In the genomic region with DNA sequence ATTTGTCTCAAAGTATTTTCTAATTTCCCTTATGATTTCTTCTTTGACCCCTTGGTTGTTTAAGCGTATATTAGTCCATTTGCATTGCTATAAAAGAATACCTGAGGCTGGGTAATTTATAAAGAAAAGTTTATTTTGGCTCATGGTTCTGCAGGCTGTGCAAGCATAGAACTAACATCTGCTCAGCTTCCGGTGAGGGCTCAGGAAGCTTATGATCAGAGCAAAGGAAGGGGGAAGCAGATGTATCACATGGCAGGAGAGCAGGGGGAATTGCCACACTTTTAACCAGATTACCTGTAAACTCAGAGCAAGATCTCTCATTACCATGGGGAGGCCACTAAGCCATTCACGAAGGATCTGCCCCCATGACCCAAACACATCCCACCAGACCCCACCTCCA, we compare ENCODE assay signal across 21 cellular contexts.
DNase-seq lines count a peak whose midpoint lies in the region; FAIRE-seq and TF ChIP-seq lines count a peak whose summit lies in the region.
"Had no signal": no experiment of that assay in that cellular context is flagged by ENCODE, and none has a peak within 500 bp of the region (broad histone marks: within the 10 kb centered on the region; RNA-seq: fewer than 3 reads in every experiment).

No MANE protein-coding gene starts in this region.

- H3K56ac ChIP-seq in H9 (ENCODE audit: insufficient read length, low read depth, low read length), result no peak overlapping the region

- no peak overlapping the region for H4K8ac ChIP-seq in H9 (replicated peaks; ENCODE audit: insufficient read length, low read depth, low read length)

- H3K4me1 ChIP-seq in BLaER1 treated with 17β-estradiol and CSF1 and Interleukin-3, amounts not matched to agents 10 nM and 100 nM, result peaks cover 0 to 14% (median 6%) of the 10 kb centered on the region in 10 experiments; a peak in 12 of 20 replicates
- H3K4me1 ChIP-seq in H9 (ENCODE audit: insufficient read depth, low read length) (peaks cover 6% of the 10 kb centered on the region; the same call in 1 of the 2 replicates), endothelial cell of umbilical vein (ENCODE audit: control insufficient read depth, extremely low read depth, insufficient read depth, low read length) (peaks cover 27% of the 10 kb centered on the region), A673 (ENCODE audit: insufficient read depth, low read length, poor library complexity, severe bottlenecking) (peaks cover 4% of the 10 kb centered on the region)

- H3K9me3 Mint-ChIP-seq in H9, result peaks cover 3 to 4% of the 10 kb centered on the region in 2 experiments; a peak in 3 of 5 replicates
- H3K9me3 Mint-ChIP-seq: CD8-positive, alpha-beta memory T cell had no signal

- no peak overlapping the region for H3K4me3 Mint-ChIP-seq in H9
- H3K4me3 Mint-ChIP-seq: CD14-positive monocyte; CD8-positive, alpha-beta memory T cell had no signal

- no peaks in the 10 kb centered on the region for H3K79me1 ChIP-seq in H9 (ENCODE audit: insufficient read depth, low read depth, low read length, poor library complexity, severe bottlenecking)

- H3K4me1 Mint-ChIP-seq in H9, result peaks cover 6 to 10% of the 10 kb centered on the region in 2 experiments; a peak in 3 of 4 replicates
- H3K4me1 Mint-ChIP-seq: CD14-positive monocyte; CD8-positive, alpha-beta memory T cell had no signal

- H3K14ac ChIP-seq in H9 (ENCODE audit: insufficient read depth, low read length), result no peak overlapping the region

- CTCF ChIA-PET in endothelial cell of umbilical vein (lab: Charles Lee), result interaction anchor here (1.0 kb wide), 1 partner anchor 8 kb away, joined by 3 read pairs; no protein-coding TSS in a partner anchor
- CTCF ChIA-PET in A673 (lab: Charles Lee), result no interaction called here

- no peak overlapping the region for H3K18ac ChIP-seq in H9 (ENCODE audit: insufficient read length, low read depth, low read length)

- H3K23ac ChIP-seq in H9 (ENCODE audit: insufficient read length, low read depth, low read length), result no peak overlapping the region

- H3K27me3 Mint-ChIP-seq in H9 (ENCODE audit: low read depth), result no peaks in the 10 kb centered on the region
- H3K27me3 Mint-ChIP-seq: CD8-positive, alpha-beta memory T cell had no signal

- H4K91ac ChIP-seq in H9 (ENCODE audit: insufficient read length, low read depth, low read length), result no peak overlapping the region

- no TSS peak for BruUV-seq in endothelial cell of umbilical vein (replicated peaks; lab: Mats Ljungman, UMichigan)
- no TSS peak for BruUV-seq in A673 (replicated peaks; lab: Mats Ljungman, UMichigan)

- H2AFZ ChIP-seq in H9 (ENCODE audit: low read length) (no peak overlapping the region), endothelial cell of umbilical vein (ENCODE audit: low read depth, low read length) (no peak overlapping the region)

- no peak for FAIRE-seq in endothelial cell of umbilical vein (lab: Jason Lieb, UNC)
- FAIRE-seq: GM18507 had no signal

- H2AK5ac ChIP-seq in H9 (ENCODE audit: insufficient read length, low read length), result no peak overlapping the region

- H2BK20ac ChIP-seq in H9 (ENCODE audit: low read depth, low read length, poor library complexity, severe bottlenecking), result no peak overlapping the region

- no peak overlapping the region; a peak in 1 of 20 replicates for H3K4me3 ChIP-seq in BLaER1 treated with 17β-estradiol and CSF1 and Interleukin-3, amounts not matched to agents 10 nM and 100 nM
- H3K4me3 ChIP-seq in endothelial cell of umbilical vein (replicated peaks in 1 of 3; ENCODE audit: insufficient read depth in 1 of 3, low read depth in 1 of 3, low read length in 3 of 3), result no peak overlapping the region
- no peak overlapping the region for H3K4me3 ChIP-seq in A673 (ENCODE audit: low read depth, low read length, poor library complexity, severe bottlenecking)
- H3K4me3 ChIP-seq: A549 had no signal

- intact Hi-C loops in endothelial cell of umbilical vein (cut with micrococcal nuclease) (loop anchor here (5.0 kb wide), 1 partner anchor 83 kb away; no protein-coding TSS in a partner anchor), A673 (cut with micrococcal nuclease; ENCODE audit: unreplicated experiment) (no loop called here)

- dilution Hi-C loops in endothelial cell of umbilical vein (cut with MboI; ENCODE audit: extremely low pct_ligation_motif_present, low sequenced_read_pairs), result no loop called here

- H3K9me3 ChIP-seq in BLaER1 treated with 17β-estradiol and CSF1 and Interleukin-3, amounts not matched to agents 10 nM and 100 nM (replicated peaks in 1 of 11), result peaks cover 34 to 68% (median 50%) of the 10 kb centered on the region in 11 experiments
- H3K9me3 ChIP-seq in H9 (ENCODE audit: control insufficient read depth, low read depth, low read length), result no peaks in the 10 kb centered on the region
- H3K9me3 ChIP-seq in endothelial cell of umbilical vein (replicated peaks; ENCODE audit: control insufficient read depth, insufficient read depth, low read length), result no peaks in the 10 kb centered on the region
- no peaks in the 10 kb centered on the region for H3K9me3 ChIP-seq in A673 (ENCODE audit: low read depth, low read length, poor library complexity, severe bottlenecking)

- peak overlapping the region in 2 of 3 experiments; percentile 25 to 40; a peak in 2 of 7 replicates for H3K27ac Mint-ChIP-seq in H9
- H3K27ac Mint-ChIP-seq: CD14-positive monocyte; CD8-positive, alpha-beta memory T cell had no signal

- no CpG with 5 or more reads among the region's 3 CpGs for WGBS in H9 (ENCODE audit: extremely low coverage, insufficient read length, low lambda C conversion rate)

- no peak overlapping the region for H3K9ac ChIP-seq in BLaER1 treated with 17β-estradiol and CSF1 and Interleukin-3, amounts not matched to agents 10 nM and 100 nM
- no peak overlapping the region for H3K9ac ChIP-seq in H9 (ENCODE audit: extremely low read depth, insufficient read length, low read length)
- H3K9ac ChIP-seq in endothelial cell of umbilical vein (replicated peaks; ENCODE audit: extremely low read depth, insufficient read depth, low read length), result no peak overlapping the region

- no peak overlapping the region for H2BK15ac ChIP-seq in H9 (ENCODE audit: low read depth, low read length)

- POLR2A ChIA-PET in endothelial cell of umbilical vein (lab: Charles Lee), result no interaction called here
- POLR2A ChIA-PET in A673 (lab: Charles Lee; ENCODE audit: low non-redundant PET), result no interaction called here

- H2BK5ac ChIP-seq in H9 (ENCODE audit: insufficient read length, low read length), result no peak overlapping the region

- no peak overlapping the region for H3K4ac ChIP-seq in H9 (ENCODE audit: low read depth, low read length)

- no peak overlapping the region for H3T11ph ChIP-seq in H9 (ENCODE audit: low read length)

- no peaks in the 10 kb centered on the region for H3K9me1 ChIP-seq in endothelial cell of umbilical vein (replicated peaks; ENCODE audit: control insufficient read depth, extremely low read depth, insufficient read depth, low read length)

- no peak overlapping the region; a peak in 1 of 22 replicates for H3K27ac ChIP-seq in BLaER1 treated with 17β-estradiol and CSF1 and Interleukin-3, amounts not matched to agents 10 nM and 100 nM
- H3K27ac ChIP-seq in H9 (ENCODE audit: insufficient read length, low read depth, low read length), result no peak overlapping the region
- no peak overlapping the region for H3K27ac ChIP-seq in endothelial cell of umbilical vein (ENCODE audit: insufficient read depth, low read depth, low read length)
- H3K27ac ChIP-seq in A673 (ENCODE audit: low read depth, low read length, poor library complexity, severe bottlenecking), result no peak overlapping the region
- H3K27ac ChIP-seq: A549 had no signal

- no peak overlapping the region for H2BK12ac ChIP-seq in H9 (ENCODE audit: insufficient read length, low read depth, low read length)

- H3K27me3 ChIP-seq in BLaER1 treated with 17β-estradiol and CSF1 and Interleukin-3, amounts not matched to agents 10 nM and 100 nM, result no peaks in the 10 kb centered on the region
- no peaks in the 10 kb centered on the region for H3K27me3 ChIP-seq in H9 (ENCODE audit: insufficient read depth, low read length)
- H3K27me3 ChIP-seq in endothelial cell of umbilical vein (ENCODE audit: control insufficient read depth in 2 of 2, insufficient read depth in 2 of 2, low read length in 2 of 2), result no peaks in the 10 kb centered on the region
- no peaks in the 10 kb centered on the region for H3K27me3 ChIP-seq in A673 (replicated peaks; ENCODE audit: insufficient read depth, low read depth, low read length, poor library complexity)

- no peak overlapping the region for H4K5ac ChIP-seq in H9 (ENCODE audit: insufficient read length, low read depth, low read length)

- peaks cover 49 to 100% (median 67%) of the 10 kb centered on the region in 11 experiments; a peak in 21 of 22 replicates for H3K36me3 ChIP-seq in BLaER1 treated with 17β-estradiol and CSF1 and Interleukin-3, amounts not matched to agents 10 nM and 100 nM
- peaks cover 0 to 2% of the 10 kb centered on the region in 2 experiments for H3K36me3 ChIP-seq in endothelial cell of umbilical vein (ENCODE audit: control insufficient read depth in 2 of 2, extremely low read depth in 1 of 2, insufficient read depth in 2 of 2, low read length in 2 of 2)
- H3K36me3 ChIP-seq in A673 (ENCODE audit: insufficient read depth, low read length, poor library complexity, severe bottlenecking), result peaks cover 50% of the 10 kb centered on the region

- peak overlapping the region in 6 of 11 experiments; percentile 19 to 58 (median 42); a peak in 9 of 22 replicates for H3K4me2 ChIP-seq in BLaER1 treated with 17β-estradiol and CSF1 and Interleukin-3, amounts not matched to agents 10 nM and 100 nM
- H3K4me2 ChIP-seq in H9 (ENCODE audit: insufficient read depth, insufficient read length, low read length), result no peak overlapping the region
- peak overlapping the region; percentile 11 for H3K4me2 ChIP-seq in endothelial cell of umbilical vein (ENCODE audit: insufficient read depth, low read length)
- H3K4me2 ChIP-seq: A549 had no signal

- peaks cover 6 to 26% (median 15%) of the 10 kb centered on the region in 3 experiments for H3K36me3 Mint-ChIP-seq in H9 (ENCODE audit: insufficient read depth in 1 of 3, low read depth in 3 of 3)

- no peak overlapping the region for H2BK120ac ChIP-seq in H9 (ENCODE audit: low read depth, low read length, poor library complexity, severe bottlenecking)

- no peaks in the 10 kb centered on the region for H3K79me2 ChIP-seq in H9 (ENCODE audit: insufficient read depth, low read length)
- H3K79me2 ChIP-seq in endothelial cell of umbilical vein (ENCODE audit: control insufficient read depth, insufficient read depth, low read length), result no peaks in the 10 kb centered on the region

- no peak for DNase-seq in H9
- DNase-seq in NCI-H82 (lab: John Stamatoyannopoulos, UW), result peak; percentile 93
- DNase-seq in endothelial cell of umbilical vein (ENCODE audit: low read depth, low spot score), result peak; percentile 20
- DNase-seq in A673 (ENCODE audit: low spot score), result no peak
- no peak for DNase-seq in T-helper 2 cell
- no peak for DNase-seq in activated gamma-delta T cell (lab: John Stamatoyannopoulos, UW)
- DNase-seq: CD8-positive, alpha-beta memory T cell; DMS53; Karpas-422; MV-4-11; NCI-H1105; NCI-H1436 treated with DMSO at 0.1 percent for 48 hours; NCI-H187 treated with DMSO at 0.1 percent for 48 hours; NCI-H446; NCI-H526 treated with DMSO at 0.1 percent for 48 hours; NK-92 treated with Interleukin-12 subunit alpha and Interleukin-12 subunit beta, amount 100 ng/mL, for 24 hours; PC-3 had no signal

- H4K20me1 ChIP-seq in BLaER1 treated with 17β-estradiol and CSF1 and Interleukin-3, amounts not matched to agents 10 nM and 100 nM, result no peaks in the 10 kb centered on the region
- H4K20me1 ChIP-seq in H9 (ENCODE audit: control insufficient read depth, insufficient read depth, insufficient read length) (no peaks in the 10 kb centered on the region), endothelial cell of umbilical vein (replicated peaks; ENCODE audit: control insufficient read depth, extremely low read depth, insufficient read depth, low read length) (no peaks in the 10 kb centered on the region)

- H3K23me2 ChIP-seq in H9 (ENCODE audit: insufficient read length, low read depth, low read length, poor library complexity, severe bottlenecking), result no peaks in the 10 kb centered on the region

- no peak for TF ChIP-seq POLR2A in endothelial cell of umbilical vein (IDR thresholded peaks at IDR 0.05; ENCODE audit: low read depth, low read length)

- TF ChIP-seq CTCF in H9 (conservative IDR thresholded peaks at IDR 0.05) (no peak), endothelial cell of umbilical vein (IDR thresholded peaks at IDR 0.05; ENCODE audit: extremely low read depth in 1 of 2, insufficient read depth in 1 of 2, low read depth in 1 of 2, low read length in 2 of 2) (no peak), A673 (conservative IDR thresholded peaks at IDR 0.05; ENCODE audit: low read depth, low read length) (no peak)

Comparison
In these comparisons a context has a peak if more than half of its experiments do, and no peak if none do; other contexts are left out.
1. DNase-seq: peak in NCI-H82 (single experiment) and endothelial cell of umbilical vein (single experiment); none in H9 (single experiment), A673 (single experiment), T-helper 2 cell (0 of 5) and activated gamma-delta T cell (single experiment).